Comparison of ENCODE assay signal across 2 cellular contexts in genomic region chr14:73935666-73936065, GRCh38.
A peak's percentile ranks its signal among the peaks of the same experiment; 100 is the strongest.
TF ChIP-seq lines count a peak whose summit lies in the region.

No MANE protein-coding gene starts in this region.

TF ChIP-seq in IMR-90, 13 proteins besides CTCF, POLR2A, EP300 and RAD21:
- TF ChIP-seq SMC3 (IDR thresholded peaks at IDR 0.05; ENCODE audit: low read depth, low read length) (0 out of 2 replicates have a peak, but pooled peaks have one; percentile 1), USF2 (IDR thresholded peaks at IDR 0.05; ENCODE audit: low read depth, low read length) (no peak)

TF ChIP-seq in GM12878, 131 proteins besides CTCF, POLR2A, EP300 and RAD21:
- TF ChIP-seq SPI1 (IDR thresholded peaks at IDR 0.05; ENCODE audit: borderline replicate concordance, insufficient read depth, low read depth, low read length) (no peak), ZBTB11 (CRISPR knock-in tag; IDR thresholded peaks at IDR 0.05) (no peak), ASH2L (IDR thresholded peaks at IDR 0.05; ENCODE audit: borderline replicate concordance, low read depth) (no peak), SRF (IDR thresholded peaks at IDR 0.05; ENCODE audit: low read depth in 2 of 2, low read length in 2 of 2) (no peak), NFXL1 (IDR thresholded peaks at IDR 0.05; ENCODE audit: borderline replicate concordance) (no peak), ZNF622 (IDR thresholded peaks at IDR 0.05) (no peak), PRDM15 (CRISPR knock-in tag; IDR thresholded peaks at IDR 0.05) (no peak), SUPT20H (IDR thresholded peaks at IDR 0.05; ENCODE audit: borderline replicate concordance, control insufficient read depth, low read depth, low read length) (no peak), BCLAF1 (IDR thresholded peaks at IDR 0.05) (no peak)
